ENCODE assay signal across 8 cellular contexts in the genomic region with DNA sequence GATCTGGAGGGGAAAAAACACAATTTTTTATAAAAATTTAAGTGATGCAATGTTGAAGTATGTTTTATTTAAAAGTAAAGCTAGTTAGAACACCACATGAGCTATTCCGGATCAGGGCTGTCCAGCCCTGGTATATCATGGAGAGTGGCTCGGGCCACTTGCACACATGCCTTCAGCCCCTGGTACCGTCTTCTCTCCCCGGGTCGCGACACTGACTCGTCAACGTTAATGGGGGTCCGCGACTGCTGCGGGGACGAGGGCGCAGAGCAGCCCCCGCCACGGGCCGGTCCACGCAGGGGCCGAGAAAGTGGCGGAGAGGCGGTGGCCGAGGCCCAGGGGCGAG.
DNase-seq lines count a peak whose midpoint lies in the region; TF ChIP-seq lines count a peak whose summit lies in the region.

No MANE protein-coding gene starts in this region.

- no peak for TF ChIP-seq CTCF in transverse colon (IDR thresholded peaks at IDR 0.05)

- H3K9me3 ChIP-seq in transverse colon: no peaks in the 10 kb centered on the region

- H3K27me3 ChIP-seq in transverse colon: peaks cover 67% of the 10 kb centered on the region

- in situ Hi-C loops in transverse colon (cut with MboI; ENCODE audit: low pct_ligation_motif_present in 1 of 4, low pct_unique_long_range_greater_than_20kb in 1 of 4, low sequenced_read_pairs in 3 of 4): no loop called here

- 7 to 23% methylated on average over 15 to 16 of the region's 22 CpGs for WGBS in transverse colon (ENCODE audit: low coverage in 1 of 2), 2 donors

- peaks cover 20% of the 10 kb centered on the region for H3K4me1 Mint-ChIP-seq in activated T-cell treated with anti-CD3 and anti-CD28 coated beads, Interleukin-2, amount 50 U/mL, for 24 hours (ENCODE audit: low read depth)

- H3K36me3 Mint-ChIP-seq in activated T-cell treated with anti-CD3 and anti-CD28 coated beads, Interleukin-2, amount 50 U/mL, for 24 hours (ENCODE audit: low read depth): no peaks in the 10 kb centered on the region

- no peaks in the 10 kb centered on the region for H3K36me3 ChIP-seq in transverse colon

- H3K27ac Mint-ChIP-seq in activated T-cell treated with anti-CD3 and anti-CD28 coated beads, Interleukin-2, amount 50 U/mL, for 24 hours: no peak overlapping the region

- H3K27me3 Mint-ChIP-seq in activated T-cell treated with anti-CD3 and anti-CD28 coated beads, Interleukin-2, amount 50 U/mL, for 24 hours: peaks cover 78% of the 10 kb centered on the region

- H3K9me3 Mint-ChIP-seq in activated T-cell treated with anti-CD3 and anti-CD28 coated beads, Interleukin-2, amount 50 U/mL, for 24 hours: no peaks in the 10 kb centered on the region

- H3K4me1 ChIP-seq in transverse colon: peaks cover 0 to 15% (median 6%) of the 10 kb centered on the region in 4 donors

- intact Hi-C loops in transverse colon (cut with DNase I; ENCODE audit: low total_unique reads): no loop called here

- H3K4me3 ChIP-seq in transverse colon: peak overlapping the region; percentile 39 to 57 (median 46)

- peak overlapping the region; percentile 41 for H3K4me3 Mint-ChIP-seq in activated T-cell treated with anti-CD3 and anti-CD28 coated beads, Interleukin-2, amount 50 U/mL, for 24 hours

- no peak for DNase-seq in activated T-cell treated with anti-CD3 and anti-CD28 coated beads, Interleukin-2, amount 50 U/mL, for 24 hours
- DNase-seq in activated T-cell treated with anti-CD3 and anti-CD28 coated beads for 4 hours (no peak), dermis blood vessel endothelial cell (peak; percentile 10), lung microvascular endothelial cell (ENCODE audit: low read depth in 2 of 2) (peak; percentile 7 to 8), transverse colon (no peak), putamen (ENCODE audit: low spot score) (no peak), OCI-M2 (lab: John Stamatoyannopoulos, UW; ENCODE audit: unreplicated experiment) (no peak)
- no peak for DNase-seq in NK-92 treated with Interleukin-12 subunit alpha and Interleukin-12 subunit beta, amount 100 ng/mL, for 24 hours (lab: John Stamatoyannopoulos, UW)

- H3K27ac ChIP-seq in transverse colon: peak overlapping the region in 3 of 4 donors; percentile 54 to 79 (median 70)

- TF ChIP-seq EP300 in transverse colon (IDR thresholded peaks at IDR 0.05; ENCODE audit: low read depth): no peak

- no peak for TF ChIP-seq POLR2A in transverse colon (IDR thresholded peaks at IDR 0.05)

Comparison
In these comparisons a context has a peak if more than half of its experiments do, and no peak if none do; other contexts are left out.
1. DNase-seq: peak in dermis blood vessel endothelial cell (single experiment) and lung microvascular endothelial cell (2 of 2); none in activated T-cell treated with anti-CD3 and anti-CD28 coated beads, Interleukin-2, amount 50 U/mL, for 24 hours (single experiment), activated T-cell treated with anti-CD3 and anti-CD28 coated beads for 4 hours (single experiment), transverse colon (single experiment), putamen (single experiment), NK-92 treated with Interleukin-12 subunit alpha and Interleukin-12 subunit beta, amount 100 ng/mL, for 24 hours (single experiment) and OCI-M2 (single experiment).